In the genomic region with DNA sequence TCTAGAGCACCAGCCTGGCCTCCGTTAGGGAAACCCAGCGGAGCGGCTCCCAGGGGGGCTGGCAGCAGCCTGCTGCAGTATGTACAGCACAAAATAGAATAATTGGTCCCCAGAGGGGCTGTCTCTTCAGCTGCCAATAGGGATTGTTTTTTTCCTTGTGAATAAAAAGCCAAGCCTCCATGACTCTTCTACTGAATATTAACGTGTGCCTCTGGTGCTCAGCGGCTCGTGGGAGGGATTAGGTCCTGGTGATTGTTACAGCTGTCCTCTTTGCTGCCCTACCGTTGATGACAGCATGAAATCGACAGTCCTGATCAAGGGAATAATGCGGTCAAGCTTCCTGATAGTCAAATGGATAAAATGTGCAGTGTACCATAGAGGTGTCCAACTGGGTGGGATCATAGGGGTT, we compare ENCODE assay signal across 13 cellular contexts.
DNase-seq lines count a peak whose midpoint lies in the region; ATAC-seq and TF ChIP-seq lines count a peak whose summit lies in the region.
"Had no signal": no experiment of that assay in that cellular context is flagged by ENCODE, and none has a peak within 500 bp of the region (broad histone marks: within the 10 kb centered on the region; RNA-seq: fewer than 3 reads in every experiment).

No MANE protein-coding gene starts in this region.

- H3K36me3 ChIP-seq in subcutaneous abdominal adipose tissue (ENCODE audit: control insufficient read depth in 5 of 5, insufficient read depth in 5 of 5, low read length in 5 of 5): no peaks in the 10 kb centered on the region

- H3K27ac ChIP-seq in coronary artery (no peak overlapping the region), subcutaneous abdominal adipose tissue (ENCODE audit: low read depth, low read length) (no peak overlapping the region)
- H3K27ac ChIP-seq: testis had no signal

- H3K4me3 ChIP-seq in coronary artery (peak overlapping the region; percentile 40), subcutaneous abdominal adipose tissue (ENCODE audit: low read depth in 1 of 5, low read length in 5 of 5) (peak overlapping the region in 3 of 5 donors; percentile 24 to 58 (median 34))
- H3K4me3 ChIP-seq: testis had no signal

- no peak for TF ChIP-seq CTCF in coronary artery (IDR thresholded peaks at IDR 0.05)

- peak overlapping the region in 2 of 5 donors; percentile 31 to 37 for H3K9ac ChIP-seq in subcutaneous abdominal adipose tissue (ENCODE audit: low read length in 5 of 5)

- H3K27me3 ChIP-seq in subcutaneous abdominal adipose tissue (ENCODE audit: control insufficient read depth in 5 of 5, insufficient read depth in 4 of 5, low read length in 5 of 5): no peaks in the 10 kb centered on the region
- H3K27me3 ChIP-seq: testis had no signal

- peaks cover 0 to 19% (median 10%) of the 10 kb centered on the region in 5 donors for H3K4me1 ChIP-seq in subcutaneous abdominal adipose tissue (ENCODE audit: control insufficient read depth in 5 of 5, insufficient read depth in 5 of 5, low read length in 5 of 5)
- H3K4me1 ChIP-seq: testis had no signal

- peaks cover 0 to 6% (median 4%) of the 10 kb centered on the region in 5 donors for H3K9me3 ChIP-seq in subcutaneous abdominal adipose tissue (ENCODE audit: control insufficient read depth in 5 of 5, low read length in 5 of 5)
- H3K9me3 ChIP-seq: testis had no signal

- peak; percentile 19 for DNase-seq in NCI-H510A treated with DMSO at 0.1 percent for 48 hours (lab: John Stamatoyannopoulos, UW)
- DNase-seq in NCI-H510A (lab: John Stamatoyannopoulos, UW): no peak
- DNase-seq in NCI-H524 (lab: John Stamatoyannopoulos, UW): peak; percentile 92 to 98
- no peak for DNase-seq in coronary artery (ENCODE audit: low spot score)
- DNase-seq in SKM-1 treated with dmso at 0.1 percent for 144 hours (lab: John Stamatoyannopoulos, UW; ENCODE audit: unreplicated experiment): no peak
- DNase-seq: 8988T; activated naive CD8-positive, alpha-beta T cell treated with anti-CD3 and anti-CD28 coated beads, Interleukin-2, amount 10 ng/mL, durations not matched to agents 7 days and 5 days; DMS53; effector CD4-positive, alpha-beta T cell; testis had no signal

- ATAC-seq in HG03439 (IDR thresholded peaks at IDR 0.05; ENCODE audit: unreplicated experiment) (no peak), HG03457 (IDR thresholded peaks at IDR 0.05; ENCODE audit: unreplicated experiment) (no peak)

Comparison
In these comparisons a context has a peak if more than half of its experiments do, and no peak if none do; other contexts are left out.
1. DNase-seq: peak in NCI-H510A treated with DMSO at 0.1 percent for 48 hours (single experiment) and NCI-H524 (2 of 2); none in NCI-H510A (single experiment), coronary artery (single experiment) and SKM-1 treated with dmso at 0.1 percent for 144 hours (single experiment).